Comparison of ENCODE assay signal across 1 cellular context in the genomic region with DNA sequence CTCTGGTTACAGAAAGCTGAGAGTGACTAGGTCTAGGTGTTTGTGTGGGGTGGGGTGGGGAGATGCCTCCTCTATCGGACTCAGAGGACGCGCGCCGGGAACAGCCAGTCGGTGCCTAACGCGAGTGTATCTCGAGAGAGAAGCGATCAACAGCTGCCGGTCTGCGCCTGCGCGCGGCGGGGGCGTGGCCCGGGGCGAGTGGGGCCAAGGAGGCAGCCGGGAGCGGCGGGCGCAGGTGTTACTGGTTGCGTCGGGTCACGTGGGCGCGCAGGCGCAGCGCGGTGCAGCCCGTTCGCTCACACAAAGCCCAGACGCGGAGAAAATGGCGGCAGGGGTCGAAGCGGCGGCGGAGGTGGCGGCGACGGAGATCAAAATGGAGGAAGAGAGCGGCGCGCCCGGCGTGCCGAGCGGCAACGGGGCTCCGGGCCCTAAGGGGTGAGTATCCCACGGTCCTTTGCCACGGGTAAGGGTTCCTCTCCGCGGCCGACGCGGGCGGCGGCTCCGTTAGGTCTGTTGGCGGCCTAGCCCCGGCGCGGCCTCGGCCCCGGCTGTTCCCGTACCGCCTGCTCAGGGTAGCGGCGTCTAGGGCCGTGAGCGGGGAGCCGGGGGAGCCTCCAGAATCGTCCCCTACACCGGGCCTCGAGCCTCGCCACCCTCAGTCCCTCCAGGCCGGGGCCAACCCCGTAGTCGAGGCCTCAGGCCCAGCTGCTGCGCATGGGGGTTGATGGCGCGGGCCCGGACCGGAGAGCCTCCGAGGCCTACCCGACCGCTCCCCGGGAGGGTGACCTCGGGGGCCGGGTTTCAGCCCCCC.
TF ChIP-seq lines count a peak whose summit lies in the region.

A gene with protein sequence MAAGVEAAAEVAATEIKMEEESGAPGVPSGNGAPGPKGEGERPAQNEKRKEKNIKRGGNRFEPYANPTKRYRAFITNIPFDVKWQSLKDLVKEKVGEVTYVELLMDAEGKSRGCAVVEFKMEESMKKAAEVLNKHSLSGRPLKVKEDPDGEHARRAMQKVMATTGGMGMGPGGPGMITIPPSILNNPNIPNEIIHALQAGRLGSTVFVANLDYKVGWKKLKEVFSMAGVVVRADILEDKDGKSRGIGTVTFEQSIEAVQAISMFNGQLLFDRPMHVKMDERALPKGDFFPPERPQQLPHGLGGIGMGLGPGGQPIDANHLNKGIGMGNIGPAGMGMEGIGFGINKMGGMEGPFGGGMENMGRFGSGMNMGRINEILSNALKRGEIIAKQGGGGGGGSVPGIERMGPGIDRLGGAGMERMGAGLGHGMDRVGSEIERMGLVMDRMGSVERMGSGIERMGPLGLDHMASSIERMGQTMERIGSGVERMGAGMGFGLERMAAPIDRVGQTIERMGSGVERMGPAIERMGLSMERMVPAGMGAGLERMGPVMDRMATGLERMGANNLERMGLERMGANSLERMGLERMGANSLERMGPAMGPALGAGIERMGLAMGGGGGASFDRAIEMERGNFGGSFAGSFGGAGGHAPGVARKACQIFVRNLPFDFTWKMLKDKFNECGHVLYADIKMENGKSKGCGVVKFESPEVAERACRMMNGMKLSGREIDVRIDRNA (plus strand): TSS at position 299 of the 811 bp plus-strand sequence. CDS start 24 bp downstream, at position 323.

TF ChIP-seq in HepG2, 621 proteins besides CTCF, POLR2A, EP300 and RAD21 (continued from another document):
- TF ChIP-seq ZFP36 (IDR thresholded peaks at IDR 0.05; ENCODE audit: borderline replicate concordance, low read depth, low read length, partially characterized antibody) (peak; percentile 9), ZNF891 (CRISPR knock-in tag; IDR thresholded peaks at IDR 0.05) (no peak; the same call in 1 of the 2 replicates), NFE2L1 (CRISPR knock-in tag; IDR thresholded peaks at IDR 0.05; ENCODE audit: borderline replicate concordance) (no peak), HOXA7 (CRISPR knock-in tag; IDR thresholded peaks at IDR 0.05) (no peak), PRPF4 (IDR thresholded peaks at IDR 0.05; ENCODE audit: low read depth, low read length, poor library complexity, severe bottlenecking) (no peak), HCFC1 (IDR thresholded peaks at IDR 0.05; ENCODE audit: low read depth, low read length) (no peak), ZNF691 (CRISPR knock-in tag; IDR thresholded peaks at IDR 0.05; ENCODE audit: borderline replicate concordance, low read depth) (peak; percentile 16; the same call in 1 of the 2 replicates), ISX (CRISPR knock-in tag; conservative IDR thresholded peaks at IDR 0.05) (peak; percentile 94; the same call in 1 of the 2 replicates), NCOA1 (CRISPR knock-in tag; IDR thresholded peaks at IDR 0.05) (no peak)
- TF ChIP-seq, protein P1, sequence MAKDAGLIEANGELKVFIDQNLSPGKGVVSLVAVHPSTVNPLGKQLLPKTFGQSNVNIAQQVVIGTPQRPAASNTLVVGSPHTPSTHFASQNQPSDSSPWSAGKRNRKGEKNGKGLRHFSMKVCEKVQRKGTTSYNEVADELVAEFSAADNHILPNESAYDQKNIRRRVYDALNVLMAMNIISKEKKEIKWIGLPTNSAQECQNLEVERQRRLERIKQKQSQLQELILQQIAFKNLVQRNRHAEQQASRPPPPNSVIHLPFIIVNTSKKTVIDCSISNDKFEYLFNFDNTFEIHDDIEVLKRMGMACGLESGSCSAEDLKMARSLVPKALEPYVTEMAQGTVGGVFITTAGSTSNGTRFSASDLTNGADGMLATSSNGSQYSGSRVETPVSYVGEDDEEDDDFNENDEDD (CRISPR knock-in tag; IDR thresholded peaks at IDR 0.05; ENCODE audit: borderline replicate concordance): peak; percentile 60; the same call in 1 of the 2 replicates
- TF ChIP-seq, protein P2, sequence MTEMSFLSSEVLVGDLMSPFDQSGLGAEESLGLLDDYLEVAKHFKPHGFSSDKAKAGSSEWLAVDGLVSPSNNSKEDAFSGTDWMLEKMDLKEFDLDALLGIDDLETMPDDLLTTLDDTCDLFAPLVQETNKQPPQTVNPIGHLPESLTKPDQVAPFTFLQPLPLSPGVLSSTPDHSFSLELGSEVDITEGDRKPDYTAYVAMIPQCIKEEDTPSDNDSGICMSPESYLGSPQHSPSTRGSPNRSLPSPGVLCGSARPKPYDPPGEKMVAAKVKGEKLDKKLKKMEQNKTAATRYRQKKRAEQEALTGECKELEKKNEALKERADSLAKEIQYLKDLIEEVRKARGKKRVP (CRISPR knock-in tag; IDR thresholded peaks at IDR 0.05): no peak
- TF ChIP-seq, protein P3, sequence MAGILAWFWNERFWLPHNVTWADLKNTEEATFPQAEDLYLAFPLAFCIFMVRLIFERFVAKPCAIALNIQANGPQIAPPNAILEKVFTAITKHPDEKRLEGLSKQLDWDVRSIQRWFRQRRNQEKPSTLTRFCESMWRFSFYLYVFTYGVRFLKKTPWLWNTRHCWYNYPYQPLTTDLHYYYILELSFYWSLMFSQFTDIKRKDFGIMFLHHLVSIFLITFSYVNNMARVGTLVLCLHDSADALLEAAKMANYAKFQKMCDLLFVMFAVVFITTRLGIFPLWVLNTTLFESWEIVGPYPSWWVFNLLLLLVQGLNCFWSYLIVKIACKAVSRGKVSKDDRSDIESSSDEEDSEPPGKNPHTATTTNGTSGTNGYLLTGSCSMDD (CRISPR knock-in tag; IDR thresholded peaks at IDR 0.05): peak; percentile 54; the same call in 1 of the 2 replicates
